17 cellular contexts compared by ENCODE assay signal in genomic region chr1:168333562-168334256, GRCh38. TPM values are rescaled to one million over a fixed set of nuclear protein-coding genes. Genes with fewer than 3 reads are reported as not detected.
A peak's percentile ranks its signal among the peaks of the same experiment; 100 is the strongest.
DNase-seq lines count a peak whose midpoint lies in the region; ATAC-seq and TF ChIP-seq lines count a peak whose summit lies in the region.
"Had no signal": no experiment of that assay in that cellular context is flagged by ENCODE, and none has a peak within 500 bp of the region (broad histone marks: within the 10 kb centered on the region; RNA-seq: fewer than 3 reads in every experiment).

No MANE protein-coding gene starts in this region.

- H3K4me2 ChIP-seq in KMS-11 = peak overlapping the region; percentile 33

- no peaks in the 10 kb centered on the region for H4K20me1 ChIP-seq in KMS-11 (ENCODE audit: insufficient read depth)

- TF ChIP-seq POLR2A in uterus (IDR thresholded peaks at IDR 0.05) = no peak
- no peak for TF ChIP-seq POLR2A in testis (IDR thresholded peaks at IDR 0.05)

- DNase-seq in SK-N-MC (ENCODE audit: low read depth, low spot score) (no peak), uterus (no peak), testis (no peak)
- DNase-seq: CD4-positive, CD25-positive, alpha-beta regulatory T cell; EL; GF-D8; H7; NCI-H1694; NCI-H2081 treated with DMSO at 0.1 percent for 48 hours; NCI-H2171 treated with DMSO at 0.1 percent for 48 hours; NCI-H446 treated with DMSO at 0.1 percent for 48 hours; NCI-H526 treated with DMSO at 0.1 percent for 48 hours; Right ventricle myocardium superior had no signal

- H3K9ac ChIP-seq in KMS-11 = no peak overlapping the region
- H3K9ac ChIP-seq in SK-N-MC (ENCODE audit: insufficient read length) = no peak overlapping the region
- no peak overlapping the region for H3K9ac ChIP-seq in iPS-18a (ENCODE audit: low read length)

- intact Hi-C loops in uterus (cut with DNase I; ENCODE audit: low total_unique reads) = no loop called here
- intact Hi-C loops in testis (cut with DNase I; ENCODE audit: low total_unique reads) = no loop called here

- H3K9me3 ChIP-seq in SK-N-MC (ENCODE audit: low read depth, low read length) (no peaks in the 10 kb centered on the region), iPS-18a (ENCODE audit: control insufficient read depth, low read depth, low read length) (no peaks in the 10 kb centered on the region), uterus (no peaks in the 10 kb centered on the region), testis (no peaks in the 10 kb centered on the region)

- no peaks in the 10 kb centered on the region for H3K79me2 ChIP-seq in KMS-11 (ENCODE audit: insufficient read depth, low read depth)

- TF ChIP-seq CTCF in KMS-11 (conservative IDR thresholded peaks at IDR 0.05; ENCODE audit: low read depth, low read length) = no peak
- TF ChIP-seq CTCF in uterus (IDR thresholded peaks at IDR 0.05) = no peak
- no peak for TF ChIP-seq CTCF in testis (IDR thresholded peaks at IDR 0.05)

- no peak overlapping the region for H2AFZ ChIP-seq in KMS-11 (ENCODE audit: low read depth)

- H3K27ac ChIP-seq in KMS-11 (no peak overlapping the region), SK-N-MC (peak overlapping the region; percentile 52; the same call in 1 of the 2 replicates), iPS-18a (ENCODE audit: low read length) (no peak overlapping the region), uterus (peak overlapping the region; percentile 55 to 65), testis (no peak overlapping the region)

- 50 to 76% methylated on average over 6 of the region's 6 CpGs for WGBS in testis, 2 donors

- no peaks in the 10 kb centered on the region; the same call in 1 of the 2 replicates for H3K36me3 ChIP-seq in KMS-11 (ENCODE audit: insufficient read depth)
- no peaks in the 10 kb centered on the region for H3K36me3 ChIP-seq in SK-N-MC (ENCODE audit: insufficient read depth, low read length)
- no peaks in the 10 kb centered on the region for H3K36me3 ChIP-seq in iPS-18a (ENCODE audit: control insufficient read depth, low read depth, low read length)
- H3K36me3 ChIP-seq in uterus = no peaks in the 10 kb centered on the region
- no peaks in the 10 kb centered on the region for H3K36me3 ChIP-seq in testis (ENCODE audit: low read depth, missing control alignments)

- no peak overlapping the region for H3K4me3 ChIP-seq in KMS-11 (IDR thresholded peaks at IDR 0.05; ENCODE audit: insufficient read depth, low read depth, low read length)
- H3K4me3 ChIP-seq in SK-N-MC = no peak overlapping the region
- peak overlapping the region; percentile 18 for H3K4me3 ChIP-seq in iPS-18a (ENCODE audit: low read length)
- H3K4me3 ChIP-seq in uterus = no peak overlapping the region
- H3K4me3 ChIP-seq in testis = no peak overlapping the region

- no peaks in the 10 kb centered on the region for H3K27me3 ChIP-seq in KMS-11 (ENCODE audit: insufficient read depth, low read depth)
- no peaks in the 10 kb centered on the region for H3K27me3 ChIP-seq in iPS-18a (ENCODE audit: control insufficient read depth, insufficient read depth, low read length)
- no peaks in the 10 kb centered on the region for H3K27me3 ChIP-seq in uterus
- H3K27me3 ChIP-seq in testis = no peaks in the 10 kb centered on the region

- ATAC-seq in GM18870 (IDR thresholded peaks at IDR 0.05; ENCODE audit: unreplicated experiment) = no peak
- ATAC-seq in HG03432 (IDR thresholded peaks at IDR 0.05; ENCODE audit: unreplicated experiment) = no peak

- H3K4me1 ChIP-seq in KMS-11 (ENCODE audit: low read depth, poor library complexity, severe bottlenecking) (peaks cover 27% of the 10 kb centered on the region), iPS-18a (ENCODE audit: control insufficient read depth, low read depth, low read length) (peaks cover 12% of the 10 kb centered on the region), uterus (no peaks in the 10 kb centered on the region), testis (no peaks in the 10 kb centered on the region)

RNA-seq across cellular contexts. Expression of gene TBX19, which starts 53.0 kb away (rescaled TPM):
- total RNA-seq in uterus (1 to 10 TPM; 1.4 to 8.5 (median 4.8) TPM), testis (1 to 10 TPM; 2.7 TPM)
- 1.9 TPM for polyA plus RNA-seq in testis (ENCODE audit: insufficient read depth, low read depth, low replicate concordance)

Comparison
In these comparisons a context has a peak if more than half of its experiments do, and no peak if none do; other contexts are left out.
1. H3K27ac ChIP-seq: peak in SK-N-MC (single experiment) and uterus (2 of 2); none in KMS-11 (single experiment), iPS-18a (single experiment) and testis (0 of 2).